ENCODE assay signal across 8 cellular contexts in the genomic region with DNA sequence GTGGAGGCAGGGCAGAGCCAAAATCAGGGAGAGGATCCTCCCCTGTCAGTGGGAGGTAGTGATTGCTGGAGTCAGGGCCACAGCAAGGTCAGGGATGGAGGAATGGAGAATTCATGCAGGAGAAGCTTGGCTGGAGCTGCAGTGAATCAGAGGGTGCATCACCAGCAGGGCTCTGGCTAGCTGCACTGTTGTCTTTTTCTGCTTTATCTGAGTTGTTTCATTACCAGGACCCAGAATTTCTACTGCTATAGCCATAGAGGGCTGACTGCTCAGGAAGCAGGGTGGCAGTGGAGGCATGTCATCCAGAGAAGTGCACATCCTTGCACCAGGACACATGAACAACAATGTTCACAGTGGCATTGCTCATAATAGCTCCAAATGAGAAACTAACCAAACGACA.
A peak's percentile ranks its signal among the peaks of the same experiment; 100 is the strongest.
DNase-seq lines count a peak whose midpoint lies in the region; TF ChIP-seq lines count a peak whose summit lies in the region.

No MANE protein-coding gene starts in this region.

- intact Hi-C loops in OCI-LY7 (cut with micrococcal nuclease; ENCODE audit: unreplicated experiment): no loop called here

- H2AFZ ChIP-seq in OCI-LY7 (ENCODE audit: low read length): no peak overlapping the region

- peak; percentile 56 for DNase-seq in Caki2 (ENCODE audit: low read depth)
- peak; percentile 73 for DNase-seq in astrocyte of the cerebellum (ENCODE audit: low read depth)
- peak; percentile 78 for DNase-seq in right atrium auricular region (ENCODE audit: low spot score)
- peak; percentile 78 for DNase-seq in renal cortical epithelial cell (ENCODE audit: low read depth)
- no peak for DNase-seq in OCI-LY7 (ENCODE audit: low spot score)
- DNase-seq in HuH-7 (ENCODE audit: low spot score): no peak
- DNase-seq in NCI-H1105 (lab: John Stamatoyannopoulos, UW): no peak
- no peak for DNase-seq in putamen (ENCODE audit: low spot score)

- no peaks in the 10 kb centered on the region for H3K36me3 ChIP-seq in right atrium auricular region
- H3K36me3 ChIP-seq in OCI-LY7 (ENCODE audit: insufficient read depth, low read length): no peaks in the 10 kb centered on the region

- TF ChIP-seq CTCF in astrocyte of the cerebellum (IDR thresholded peaks at IDR 0.05; ENCODE audit: low read depth, low read length, missing control alignments) (no peak), right atrium auricular region (IDR thresholded peaks at IDR 0.05) (no peak), OCI-LY7 (conservative IDR thresholded peaks at IDR 0.05; ENCODE audit: low read length) (no peak)

- peak overlapping the region; percentile 77 to 84 for H3K27ac ChIP-seq in right atrium auricular region
- no peak overlapping the region for H3K27ac ChIP-seq in OCI-LY7 (ENCODE audit: low read depth, low read length, poor library complexity, severe bottlenecking)

- H3K4me3 ChIP-seq in astrocyte of the cerebellum (ENCODE audit: low read depth, low read length): no peak overlapping the region
- no peak overlapping the region for H3K4me3 ChIP-seq in right atrium auricular region
- H3K4me3 ChIP-seq in OCI-LY7 (ENCODE audit: low read depth, low read length, poor library complexity, severe bottlenecking): no peak overlapping the region

- in situ Hi-C loops in Caki2 (cut with HindIII; ENCODE audit: low pct_unique_long_range_greater_than_20kb, low sequenced_read_pairs) (no loop called here), astrocyte of the cerebellum (cut with HindIII; ENCODE audit: low sequenced_read_pairs) (no loop called here)

- H3K9me2 ChIP-seq in OCI-LY7 (ENCODE audit: insufficient read depth, low read length): no peaks in the 10 kb centered on the region

- peaks cover 0 to 36% of the 10 kb centered on the region in 2 donors for H3K4me1 ChIP-seq in right atrium auricular region
- no peaks in the 10 kb centered on the region for H3K4me1 ChIP-seq in OCI-LY7 (ENCODE audit: insufficient read depth, low read length, poor library complexity, severe bottlenecking)

- H3K79me2 ChIP-seq in OCI-LY7 (ENCODE audit: insufficient read depth, low read depth, low read length): no peaks in the 10 kb centered on the region

- CTCF ChIA-PET in OCI-LY7 (lab: Charles Lee; ENCODE audit: unreplicated experiment): interaction anchor here (0.7 kb wide), 1 partner anchor 253 kb away, joined by 3 read pairs; no protein-coding TSS in a partner anchor

- no TSS peak for BruUV-seq in OCI-LY7 (replicated peaks; lab: Mats Ljungman, UMichigan)

- no peak overlapping the region for H3K4me2 ChIP-seq in OCI-LY7 (ENCODE audit: low read length)

- H3K9me3 ChIP-seq in right atrium auricular region: no peaks in the 10 kb centered on the region
- H3K9me3 ChIP-seq in OCI-LY7 (ENCODE audit: low read length): no peaks in the 10 kb centered on the region

- H4K20me1 ChIP-seq in OCI-LY7 (ENCODE audit: insufficient read depth, low read length): no peaks in the 10 kb centered on the region

- H3K27me3 ChIP-seq in right atrium auricular region: no peaks in the 10 kb centered on the region

- POLR2A ChIA-PET in OCI-LY7 (lab: Charles Lee): interaction anchor here (0.6 kb wide), 1 partner anchor 264 kb away, joined by 3 read pairs; no protein-coding TSS in a partner anchor

Comparison
In these comparisons a context has a peak if more than half of its experiments do, and no peak if none do; other contexts are left out.
1. DNase-seq: peak in Caki2 (single experiment), astrocyte of the cerebellum (single experiment), right atrium auricular region (single experiment) and renal cortical epithelial cell (single experiment); none in OCI-LY7 (single experiment), HuH-7 (single experiment), NCI-H1105 (single experiment) and putamen (single experiment).